Comparison of ENCODE assay signal across 28 cellular contexts in the genomic region with DNA sequence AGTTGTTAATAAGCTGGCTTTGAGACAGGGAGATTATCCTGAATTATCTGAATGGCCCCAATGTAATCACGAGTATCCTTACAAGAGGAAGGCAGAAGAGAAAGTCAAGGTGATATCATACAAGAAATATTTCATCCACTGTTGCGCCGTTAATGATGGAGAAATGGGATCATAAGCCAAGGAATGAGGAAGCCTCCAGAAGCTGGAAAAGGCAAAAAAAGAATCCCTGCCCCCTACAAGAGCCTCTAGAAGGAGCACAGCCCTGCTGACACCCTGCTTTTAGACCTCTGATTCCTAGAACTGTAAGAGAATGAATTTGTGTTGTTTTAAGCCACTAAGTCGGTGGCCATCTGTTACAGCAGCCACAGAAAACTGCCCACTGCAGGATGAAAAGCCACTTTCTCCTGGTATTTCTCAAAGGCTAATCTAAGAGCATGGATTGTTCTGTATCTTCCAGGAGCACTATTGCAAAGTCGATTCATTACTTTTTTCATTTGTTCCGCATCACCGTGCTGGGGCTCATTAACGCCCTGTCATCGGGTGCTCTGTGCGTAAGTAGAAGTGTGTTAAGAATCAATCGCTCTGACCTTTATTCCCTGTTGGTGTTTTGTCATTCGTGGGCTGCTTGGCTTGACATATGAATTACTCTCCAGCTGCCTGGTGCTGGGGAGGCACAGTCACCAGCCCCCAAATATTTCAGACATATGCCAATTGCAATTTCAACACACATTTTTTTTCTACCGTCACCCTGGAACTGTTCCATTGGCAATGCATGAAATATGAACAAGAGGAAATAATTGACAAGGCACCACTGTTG.
DNase-seq lines count a peak whose midpoint lies in the region; ATAC-seq and TF ChIP-seq lines count a peak whose summit lies in the region.
"Had no signal": no experiment of that assay in that cellular context is flagged by ENCODE, and none has a peak within 500 bp of the region (broad histone marks: within the 10 kb centered on the region; RNA-seq: fewer than 3 reads in every experiment).

No MANE protein-coding gene starts in this region.

- H3K27ac Mint-ChIP-seq in glutamatergic neuron (ENCODE audit: unreplicated experiment), result peak overlapping the region; percentile 49
- H3K27ac Mint-ChIP-seq: activated naive CD4-positive, alpha-beta T cell treated with anti-CD3 and anti-CD28 coated beads for 36 hours had no signal

- POLR2A ChIA-PET in A673 (lab: Charles Lee; ENCODE audit: low non-redundant PET), result interaction anchor here (0.6 kb wide), 1 partner anchor 30 kb away, joined by 3 read pairs; no protein-coding TSS in a partner anchor

- H3K9me3 Mint-ChIP-seq in glutamatergic neuron (ENCODE audit: unreplicated experiment), result no peaks in the 10 kb centered on the region
- H3K9me3 Mint-ChIP-seq: activated naive CD4-positive, alpha-beta T cell treated with anti-CD3 and anti-CD28 coated beads for 36 hours had no signal

- peaks cover 12% of the 10 kb centered on the region for H3K4me1 Mint-ChIP-seq in glutamatergic neuron (ENCODE audit: low read depth, unreplicated experiment)

- H3K4me1 ChIP-seq in A673 (ENCODE audit: insufficient read depth, low read length, poor library complexity, severe bottlenecking) (peaks cover 62% of the 10 kb centered on the region), adipocyte (ENCODE audit: control insufficient read depth, insufficient read depth, low read length) (peaks cover 23% of the 10 kb centered on the region)
- H3K4me1 ChIP-seq: ascending aorta, heart right ventricle, vagina had no signal

- peak overlapping the region; percentile 31 for H3K4me3 Mint-ChIP-seq in glutamatergic neuron (ENCODE audit: unreplicated experiment)
- H3K4me3 Mint-ChIP-seq: activated naive CD4-positive, alpha-beta T cell treated with anti-CD3 and anti-CD28 coated beads for 36 hours had no signal

- no peaks in the 10 kb centered on the region for H3K27me3 ChIP-seq in A673 (replicated peaks; ENCODE audit: insufficient read depth, low read depth, low read length, poor library complexity)
- H3K27me3 ChIP-seq in adipocyte (replicated peaks; ENCODE audit: control insufficient read depth, insufficient read depth, low read length), result peaks cover 16% of the 10 kb centered on the region
- H3K27me3 ChIP-seq: ascending aorta, neutrophil, vagina had no signal

- CTCF ChIA-PET in A673 (lab: Charles Lee), result no interaction called here

- peaks cover 2% of the 10 kb centered on the region for H3K27me3 Mint-ChIP-seq in glutamatergic neuron (ENCODE audit: unreplicated experiment)

- H3K4me3 ChIP-seq in A673 (ENCODE audit: low read depth, low read length, poor library complexity, severe bottlenecking) (peak overlapping the region; percentile 6), HFF-Myc (replicated peaks; ENCODE audit: low read depth, low read length) (no peak overlapping the region), adipocyte (ENCODE audit: low read length) (peak overlapping the region; percentile 62)
- H3K4me3 ChIP-seq: ascending aorta, heart right ventricle, K562, mucosa of descending colon, vagina had no signal

- H3K9ac ChIP-seq in adipocyte (ENCODE audit: low read length), result no peak overlapping the region

- peak; percentile 78 for DNase-seq in A673 (ENCODE audit: low spot score)
- DNase-seq in HFF-Myc (ENCODE audit: extremely low read depth, low read depth), result peak; percentile 3
- DNase-seq in adipocyte (ENCODE audit: low read depth), result peak; percentile 83
- no peak for DNase-seq in glutamatergic neuron
- DNase-seq in NOMO-1 (lab: John Stamatoyannopoulos, UW; ENCODE audit: unreplicated experiment in 2 of 2), result no peak
- DNase-seq: 8988T; activated CD4-positive, alpha-beta T cell treated with anti-CD3 and anti-CD28 coated beads for 1 hour; activated CD8-positive, alpha-beta memory T cell treated with anti-CD3 and anti-CD28 coated beads for 24 hours; activated naive CD4-positive, alpha-beta T cell treated with anti-CD3 and anti-CD28 coated beads for 36 hours; activated T-cell treated with anti-CD3 and anti-CD28 coated beads, Interleukin-2, amount 50 U/mL, for 48 hours; cerebellar nuclear complex; GOT3; heart right ventricle; left ventricle myocardium superior; mucosa of descending colon; NCI-H1694 treated with DMSO at 0.1 percent for 48 hours; RPMI8226; stimulated activated CD8-positive, alpha-beta memory T cell treated with anti-CD3 and anti-CD28 coated beads, Interleukin-4, amount 100 ng/mL, for 48 hours; T1000 had no signal

- no TSS peak for BruUV-seq in A673 (replicated peaks; lab: Mats Ljungman, UMichigan)

- H3K36me3 ChIP-seq in A673 (ENCODE audit: insufficient read depth, low read length, poor library complexity, severe bottlenecking), result peaks cover 4% of the 10 kb centered on the region
- H3K36me3 ChIP-seq in adipocyte (ENCODE audit: control insufficient read depth, insufficient read depth, low read length, severe bottlenecking), result no peaks in the 10 kb centered on the region
- H3K36me3 ChIP-seq: ascending aorta, heart right ventricle, neutrophil, vagina had no signal

- TF ChIP-seq CTCF in A673 (conservative IDR thresholded peaks at IDR 0.05; ENCODE audit: low read depth, low read length) (no peak), HFF-Myc (IDR thresholded peaks at IDR 0.05; ENCODE audit: low read depth, low read length, missing control alignments) (no peak), glutamatergic neuron (IDR thresholded peaks at IDR 0.05; ENCODE audit: partially characterized antibody, unreplicated experiment) (no peak)

- H3K36me3 Mint-ChIP-seq in glutamatergic neuron (ENCODE audit: unreplicated experiment), result no peaks in the 10 kb centered on the region

- intact Hi-C loops in A673 (cut with micrococcal nuclease; ENCODE audit: unreplicated experiment), result loop anchor here (2.0 kb wide), 1 partner anchor 61 kb away; no protein-coding TSS in a partner anchor

- ATAC-seq in HG03442 (IDR thresholded peaks at IDR 0.05; ENCODE audit: unreplicated experiment) (no peak), GM21423 (IDR thresholded peaks at IDR 0.05; ENCODE audit: unreplicated experiment) (no peak), GM21447 (IDR thresholded peaks at IDR 0.05; ENCODE audit: unreplicated experiment) (no peak)
- ATAC-seq: esophagus mucosa, K562, left ventricle myocardium superior, mucosa of descending colon had no signal

- peak overlapping the region; percentile 69 for H3K27ac ChIP-seq in A673 (ENCODE audit: low read depth, low read length, poor library complexity, severe bottlenecking)
- H3K27ac ChIP-seq: ascending aorta, C4-2B, heart right ventricle, neutrophil, vagina had no signal

- H3K9me3 ChIP-seq in A673 (ENCODE audit: low read depth, low read length, poor library complexity, severe bottlenecking) (no peaks in the 10 kb centered on the region), adipocyte (ENCODE audit: control insufficient read depth, low read length) (no peaks in the 10 kb centered on the region)
- H3K9me3 ChIP-seq: ascending aorta, mucosa of descending colon, neutrophil, vagina had no signal

Comparison
In these comparisons a context has a peak if more than half of its experiments do, and no peak if none do; other contexts are left out.
1. DNase-seq: peak in A673 (single experiment), HFF-Myc (single experiment) and adipocyte (single experiment); none in glutamatergic neuron (single experiment) and NOMO-1 (0 of 2).